In the genomic region with DNA sequence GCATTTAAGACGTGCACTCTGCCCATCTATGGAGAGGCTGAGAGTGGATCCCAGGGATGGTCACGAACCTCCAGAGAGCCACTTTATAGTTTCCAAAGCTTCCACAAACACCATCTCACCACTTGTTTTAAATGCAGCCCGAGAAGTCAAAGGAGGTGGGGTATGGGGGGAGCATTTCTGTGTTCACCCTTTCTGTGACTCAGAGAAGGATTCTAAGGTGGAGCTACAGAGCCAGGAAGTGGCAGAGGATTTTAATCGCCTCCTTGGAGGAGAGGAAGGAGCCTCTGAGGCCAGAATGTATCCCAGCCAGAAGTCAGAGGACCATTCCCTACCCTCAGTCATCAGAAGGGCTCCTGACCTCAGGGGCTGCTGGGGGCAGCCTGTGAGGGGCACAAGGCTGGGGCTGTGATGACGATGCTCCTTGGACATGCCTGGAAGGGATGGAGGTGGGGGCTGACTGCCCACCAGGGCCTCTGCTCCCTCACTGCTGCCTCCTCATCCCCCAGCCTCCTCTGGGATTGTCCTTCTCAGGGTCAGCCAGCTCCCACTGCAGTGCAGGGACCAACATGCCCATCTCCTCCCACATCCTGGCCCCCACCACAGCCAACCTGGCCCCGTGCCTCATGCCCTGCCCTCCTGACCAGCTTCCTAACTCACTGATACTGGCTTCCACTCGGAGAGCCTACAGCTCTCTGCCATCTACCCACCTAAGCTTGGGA, we compare ENCODE assay signal across 11 cellular contexts. TPM values are rescaled to one million over a fixed set of nuclear protein-coding genes. Genes with fewer than 3 reads are reported as not detected.
DNase-seq lines count a peak whose midpoint lies in the region; ATAC-seq and TF ChIP-seq lines count a peak whose summit lies in the region.
"Had no signal": no experiment of that assay in that cellular context is flagged by ENCODE, and none has a peak within 500 bp of the region (broad histone marks: within the 10 kb centered on the region; RNA-seq: fewer than 3 reads in every experiment).

No MANE protein-coding gene starts in this region.

- H3K36me3 Mint-ChIP-seq in activated CD4-positive, alpha-beta T cell treated with anti-CD3 and anti-CD28 coated beads for 36 hours (ENCODE audit: low read depth) = peaks cover 7% of the 10 kb centered on the region
- peaks cover 32% of the 10 kb centered on the region for H3K36me3 Mint-ChIP-seq in endodermal cell (ENCODE audit: low read depth)

- TF ChIP-seq POLR2A in tibial nerve (IDR thresholded peaks at IDR 0.05) = no peak

- DNase-seq in activated CD4-positive, alpha-beta T cell treated with anti-CD3 and anti-CD28 coated beads for 36 hours = no peak
- DNase-seq in activated CD4-positive, alpha-beta T cell treated with anti-CD3 and anti-CD28 coated beads for 4 hours = no peak
- DNase-seq in RWPE1 (ENCODE audit: low spot score) (peak; percentile 44), endodermal cell (peak; percentile 47), tibial nerve (ENCODE audit: low spot score in 2 of 2) (no peak), NCI-H2107 treated with DMSO at 0.1 percent for 48 hours (lab: John Stamatoyannopoulos, UW; ENCODE audit: unreplicated experiment) (no peak), SW480 (ENCODE audit: low spot score) (no peak)
- DNase-seq: NCI-H1436 had no signal

- H3K27me3 ChIP-seq in endodermal cell (ENCODE audit: control insufficient read depth, insufficient read depth, low read length, poor library complexity, severe bottlenecking) = peaks cover 10% of the 10 kb centered on the region
- no peaks in the 10 kb centered on the region for H3K27me3 ChIP-seq in skeletal muscle satellite cell (ENCODE audit: control insufficient read depth, insufficient read depth, low read length)
- no peaks in the 10 kb centered on the region for H3K27me3 ChIP-seq in tibial nerve

- no peak for TF ChIP-seq EP300 in tibial nerve (IDR thresholded peaks at IDR 0.05)

- peak overlapping the region; percentile 97 for H3K4me2 ChIP-seq in skeletal muscle satellite cell (ENCODE audit: low read length)

- H3K4me3 Mint-ChIP-seq in activated CD4-positive, alpha-beta T cell treated with anti-CD3 and anti-CD28 coated beads for 36 hours = no peak overlapping the region
- H3K4me3 Mint-ChIP-seq in endodermal cell = peak overlapping the region; percentile 94

- no peaks in the 10 kb centered on the region for H3K27me3 Mint-ChIP-seq in activated CD4-positive, alpha-beta T cell treated with anti-CD3 and anti-CD28 coated beads for 36 hours
- H3K27me3 Mint-ChIP-seq in endodermal cell (ENCODE audit: insufficient read depth) = peaks cover 16% of the 10 kb centered on the region

- no peaks in the 10 kb centered on the region for H3K9me3 ChIP-seq in endodermal cell (ENCODE audit: control insufficient read depth, low read length)
- H3K9me3 ChIP-seq in skeletal muscle satellite cell (replicated peaks; ENCODE audit: low read length) = no peaks in the 10 kb centered on the region
- H3K9me3 ChIP-seq in tibial nerve = no peaks in the 10 kb centered on the region

- H3K36me3 ChIP-seq in endodermal cell (ENCODE audit: control insufficient read depth, insufficient read depth, low read length) (peaks cover 4% of the 10 kb centered on the region), skeletal muscle satellite cell (ENCODE audit: insufficient read depth, low read length) (peaks cover 13% of the 10 kb centered on the region), tibial nerve (peaks cover 0 to 21% (median 0%) of the 10 kb centered on the region in 3 donors)

- H3K27ac Mint-ChIP-seq in activated CD4-positive, alpha-beta T cell treated with anti-CD3 and anti-CD28 coated beads for 36 hours = peak overlapping the region; percentile 83
- H3K27ac Mint-ChIP-seq in endodermal cell = no peak overlapping the region

- H3K4me1 ChIP-seq in endodermal cell (ENCODE audit: control insufficient read depth, insufficient read depth, low read length) (peaks cover 10% of the 10 kb centered on the region), skeletal muscle satellite cell (ENCODE audit: control insufficient read depth, insufficient read depth, low read length) (peaks cover 28% of the 10 kb centered on the region), tibial nerve (peaks cover 0 to 42% (median 15%) of the 10 kb centered on the region in 4 donors)

- H3K9ac ChIP-seq in endodermal cell (ENCODE audit: extremely low read depth, low read length, poor library complexity, severe bottlenecking) (no peak overlapping the region), skeletal muscle satellite cell (ENCODE audit: low read depth, low read length) (no peak overlapping the region)

- no peaks in the 10 kb centered on the region for H3K9me3 Mint-ChIP-seq in activated CD4-positive, alpha-beta T cell treated with anti-CD3 and anti-CD28 coated beads for 36 hours (ENCODE audit: low read depth)
- no peaks in the 10 kb centered on the region for H3K9me3 Mint-ChIP-seq in endodermal cell

- H3K4me3 ChIP-seq in endodermal cell (ENCODE audit: low read length) (no peak overlapping the region), skeletal muscle satellite cell (ENCODE audit: low read length) (peak overlapping the region; percentile 30), tibial nerve (no peak overlapping the region)

- H3K27ac ChIP-seq in RWPE1 (peak overlapping the region; percentile 73), endodermal cell (ENCODE audit: low read depth, low read length) (no peak overlapping the region), tibial nerve (peak overlapping the region in 1 of 4 donors; percentile 2)

- ATAC-seq in activated CD4-positive, alpha-beta T cell treated with anti-CD3 and anti-CD28 coated beads for 36 hours = no peak
- ATAC-seq: left colon, Right ventricle myocardium inferior had no signal

- intact Hi-C loops in activated CD4-positive, alpha-beta T cell treated with anti-CD3 and anti-CD28 coated beads for 36 hours (cut with DNase I, micrococcal nuclease) = no loop called here

- POLR2A ChIA-PET in activated CD4-positive, alpha-beta T cell treated with anti-CD3 and anti-CD28 coated beads for 36 hours (lab: Charles Lee) = no interaction called here
- POLR2A ChIA-PET in RWPE1 (lab: Yijun Ruan, JAX; ENCODE audit: low non-redundant PET) = no interaction called here

- 84 to 94% methylated on average over 3 to 7 of the region's 7 CpGs for WGBS in endodermal cell (ENCODE audit: insufficient coverage in 1 of 2, insufficient read length in 1 of 2), 2 experiments
- 52 to 54% methylated on average over 6 to 7 of the region's 7 CpGs for WGBS in tibial nerve, 2 donors

- peaks cover 35% of the 10 kb centered on the region for H3K4me1 Mint-ChIP-seq in activated CD4-positive, alpha-beta T cell treated with anti-CD3 and anti-CD28 coated beads for 36 hours
- H3K4me1 Mint-ChIP-seq in endodermal cell = peaks cover 28% of the 10 kb centered on the region

- CTCF ChIA-PET in activated CD4-positive, alpha-beta T cell treated with anti-CD3 and anti-CD28 coated beads for 36 hours (lab: Charles Lee) = interaction anchor here (0.9 to 3.4 kb wide), 3 partner anchors 12 to 14 kb away, joined by 3 to 23 read pairs (median 3); no protein-coding TSS in a partner anchor
- CTCF ChIA-PET in RWPE1 (lab: Yijun Ruan, JAX) = interaction anchor here (2.0 kb wide), 1 partner anchor 13 kb away, joined by 7 read pairs; no protein-coding TSS in a partner anchor

- TF ChIP-seq CTCF in RWPE1 (conservative IDR thresholded peaks at IDR 0.05; ENCODE audit: low read depth) (no peak), endodermal cell (conservative IDR thresholded peaks at IDR 0.05) (no peak), tibial nerve (IDR thresholded peaks at IDR 0.05) (no peak)

RNA-seq across cellular contexts. Expression of a gene that starts 2.8 kb away (rescaled TPM):
- 10 to 100 TPM; 29.8 to 30.4 TPM for total RNA-seq in activated CD4-positive, alpha-beta T cell treated with anti-CD3 and anti-CD28 coated beads for 36 hours
- total RNA-seq in endodermal cell = 10 to 100 TPM; 54.1 to 65.9 TPM
- 20.9 TPM for polyA plus RNA-seq in endodermal cell (2013, experiment 1 of 2)
- 22.1 TPM for polyA plus RNA-seq in endodermal cell (2013, experiment 2 of 2)
- 43.1 and 49.4 TPM in 2 replicates for total RNA-seq in skeletal muscle satellite cell (2012; rRNA removed)
- total RNA-seq in tibial nerve = 10 to 100 TPM; 27.6 to 32.3 (median 29.9) TPM

RNA-seq across cellular contexts. Expression of a gene that starts 24.3 kb away (rescaled TPM):
- 10 to 100 TPM; 40.1 to 56.2 TPM for total RNA-seq in activated CD4-positive, alpha-beta T cell treated with anti-CD3 and anti-CD28 coated beads for 36 hours
- 10 to 100 TPM; 70.9 to 76.7 TPM for total RNA-seq in endodermal cell
- polyA plus RNA-seq in endodermal cell (2013, experiment 1 of 2) = 69.7 TPM
- 62.0 TPM for polyA plus RNA-seq in endodermal cell (2013, experiment 2 of 2)
- total RNA-seq in skeletal muscle satellite cell (2012; rRNA removed) = 69.2 and 81.7 TPM in 2 replicates
- total RNA-seq in tibial nerve = 10 to 100 TPM; 32.4 to 45.9 (median 34.9) TPM

RNA-seq across cellular contexts. Expression of a gene that starts 24.3 kb away (rescaled TPM):
- 10 to 100 TPM; 38.3 to 40.8 TPM for total RNA-seq in activated CD4-positive, alpha-beta T cell treated with anti-CD3 and anti-CD28 coated beads for 36 hours
- 10 to 100 TPM; 14.1 to 26.8 TPM for total RNA-seq in endodermal cell
- polyA plus RNA-seq in endodermal cell (2013, experiment 1 of 2) = 26.3 TPM
- 24.8 TPM for polyA plus RNA-seq in endodermal cell (2013, experiment 2 of 2)
- total RNA-seq in skeletal muscle satellite cell (2012; rRNA removed) = 8.5 and 10.4 TPM in 2 replicates
- 1 to 10 TPM in 2 of 4 donors, under 1 TPM in 2; 0.42 to 1.7 (median 1.1) TPM for total RNA-seq in tibial nerve

RNA-seq across cellular contexts. Expression of a gene that starts 48.6 kb away (rescaled TPM):
- 10 to 100 TPM; 74.4 to 82.7 TPM for total RNA-seq in activated CD4-positive, alpha-beta T cell treated with anti-CD3 and anti-CD28 coated beads for 36 hours
- 10 to 100 TPM; 87.9 to 98.2 TPM for total RNA-seq in endodermal cell
- 79.9 TPM for polyA plus RNA-seq in endodermal cell (2013, experiment 1 of 2)
- polyA plus RNA-seq in endodermal cell (2013, experiment 2 of 2) = 86.0 TPM
- total RNA-seq in skeletal muscle satellite cell (2012; rRNA removed) = 246 and 274 TPM in 2 replicates
- total RNA-seq in tibial nerve = 10 to 100 TPM; 26.0 to 72.6 (median 36.3) TPM

Comparison
In these comparisons a context has a peak if more than half of its experiments do, and no peak if none do; other contexts are left out.
1. DNase-seq: peak in RWPE1 (single experiment) and endodermal cell (single experiment); none in activated CD4-positive, alpha-beta T cell treated with anti-CD3 and anti-CD28 coated beads for 36 hours (single experiment), activated CD4-positive, alpha-beta T cell treated with anti-CD3 and anti-CD28 coated beads for 4 hours (0 of 2), tibial nerve (0 of 2), NCI-H2107 treated with DMSO at 0.1 percent for 48 hours (single experiment) and SW480 (single experiment).
2. RNA of a gene that starts 24.3 kb away (total RNA-seq): 38.3 to 40.8 TPM in activated CD4-positive, alpha-beta T cell treated with anti-CD3 and anti-CD28 coated beads for 36 hours and 14.1 to 26.8 TPM in endodermal cell; 0.42 to 1.7 TPM in tibial nerve; every median in the first group is over 4 times any median in the second.